ENCODE assay signal across 1 cellular context in genomic region chr2:64751286-64752260, GRCh38.
TF ChIP-seq lines count a peak whose summit lies in the region.

No MANE protein-coding gene starts in this region.

TF ChIP-seq in HepG2, 621 proteins besides CTCF, POLR2A, EP300 and RAD21 (continued from another document and continues in another):
- TF ChIP-seq, protein P1, sequence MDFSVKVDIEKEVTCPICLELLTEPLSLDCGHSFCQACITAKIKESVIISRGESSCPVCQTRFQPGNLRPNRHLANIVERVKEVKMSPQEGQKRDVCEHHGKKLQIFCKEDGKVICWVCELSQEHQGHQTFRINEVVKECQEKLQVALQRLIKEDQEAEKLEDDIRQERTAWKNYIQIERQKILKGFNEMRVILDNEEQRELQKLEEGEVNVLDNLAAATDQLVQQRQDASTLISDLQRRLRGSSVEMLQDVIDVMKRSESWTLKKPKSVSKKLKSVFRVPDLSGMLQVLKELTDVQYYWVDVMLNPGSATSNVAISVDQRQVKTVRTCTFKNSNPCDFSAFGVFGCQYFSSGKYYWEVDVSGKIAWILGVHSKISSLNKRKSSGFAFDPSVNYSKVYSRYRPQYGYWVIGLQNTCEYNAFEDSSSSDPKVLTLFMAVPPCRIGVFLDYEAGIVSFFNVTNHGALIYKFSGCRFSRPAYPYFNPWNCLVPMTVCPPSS (IDR thresholded peaks at IDR 0.05), result no peak
- no peak; the same call in 1 of the 2 replicates for TF ChIP-seq ARNT2 (CRISPR knock-in tag; IDR thresholded peaks at IDR 0.05; ENCODE audit: low read depth)
- peak; percentile 40; the same call in 1 of the 2 replicates for TF ChIP-seq POLR2AphosphoS5 (IDR thresholded peaks at IDR 0.05; ENCODE audit: low read depth, low read length)
- no peak; the same call in 1 of the 2 replicates for TF ChIP-seq SIX4 (CRISPR knock-in tag; IDR thresholded peaks at IDR 0.05)
- TF ChIP-seq ZNF576 (CRISPR knock-in tag; IDR thresholded peaks at IDR 0.05), result peak; percentile 78; the same call in 1 of the 2 replicates
- no peak for TF ChIP-seq ZNF468 (CRISPR knock-in tag; IDR thresholded peaks at IDR 0.05)
- TF ChIP-seq ZNF296 (CRISPR knock-in tag; conservative IDR thresholded peaks at IDR 0.05), result no peak; the same call in 1 of the 2 replicates
- TF ChIP-seq, protein P2, sequence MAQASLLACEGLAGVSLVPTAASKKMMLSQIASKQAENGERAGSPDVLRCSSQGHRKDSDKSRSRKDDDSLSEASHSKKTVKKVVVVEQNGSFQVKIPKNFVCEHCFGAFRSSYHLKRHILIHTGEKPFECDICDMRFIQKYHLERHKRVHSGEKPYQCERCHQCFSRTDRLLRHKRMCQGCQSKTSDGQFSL (CRISPR knock-in tag; IDR thresholded peaks at IDR 0.05), result no peak
- TF ChIP-seq, protein P3, sequence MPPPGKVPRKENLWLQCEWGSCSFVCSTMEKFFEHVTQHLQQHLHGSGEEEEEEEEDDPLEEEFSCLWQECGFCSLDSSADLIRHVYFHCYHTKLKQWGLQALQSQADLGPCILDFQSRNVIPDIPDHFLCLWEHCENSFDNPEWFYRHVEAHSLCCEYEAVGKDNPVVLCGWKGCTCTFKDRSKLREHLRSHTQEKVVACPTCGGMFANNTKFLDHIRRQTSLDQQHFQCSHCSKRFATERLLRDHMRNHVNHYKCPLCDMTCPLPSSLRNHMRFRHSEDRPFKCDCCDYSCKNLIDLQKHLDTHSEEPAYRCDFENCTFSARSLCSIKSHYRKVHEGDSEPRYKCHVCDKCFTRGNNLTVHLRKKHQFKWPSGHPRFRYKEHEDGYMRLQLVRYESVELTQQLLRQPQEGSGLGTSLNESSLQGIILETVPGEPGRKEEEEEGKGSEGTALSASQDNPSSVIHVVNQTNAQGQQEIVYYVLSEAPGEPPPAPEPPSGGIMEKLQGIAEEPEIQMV (CRISPR knock-in tag; IDR thresholded peaks at IDR 0.05; ENCODE audit: low read depth), result no peak
- TF ChIP-seq, protein P4, sequence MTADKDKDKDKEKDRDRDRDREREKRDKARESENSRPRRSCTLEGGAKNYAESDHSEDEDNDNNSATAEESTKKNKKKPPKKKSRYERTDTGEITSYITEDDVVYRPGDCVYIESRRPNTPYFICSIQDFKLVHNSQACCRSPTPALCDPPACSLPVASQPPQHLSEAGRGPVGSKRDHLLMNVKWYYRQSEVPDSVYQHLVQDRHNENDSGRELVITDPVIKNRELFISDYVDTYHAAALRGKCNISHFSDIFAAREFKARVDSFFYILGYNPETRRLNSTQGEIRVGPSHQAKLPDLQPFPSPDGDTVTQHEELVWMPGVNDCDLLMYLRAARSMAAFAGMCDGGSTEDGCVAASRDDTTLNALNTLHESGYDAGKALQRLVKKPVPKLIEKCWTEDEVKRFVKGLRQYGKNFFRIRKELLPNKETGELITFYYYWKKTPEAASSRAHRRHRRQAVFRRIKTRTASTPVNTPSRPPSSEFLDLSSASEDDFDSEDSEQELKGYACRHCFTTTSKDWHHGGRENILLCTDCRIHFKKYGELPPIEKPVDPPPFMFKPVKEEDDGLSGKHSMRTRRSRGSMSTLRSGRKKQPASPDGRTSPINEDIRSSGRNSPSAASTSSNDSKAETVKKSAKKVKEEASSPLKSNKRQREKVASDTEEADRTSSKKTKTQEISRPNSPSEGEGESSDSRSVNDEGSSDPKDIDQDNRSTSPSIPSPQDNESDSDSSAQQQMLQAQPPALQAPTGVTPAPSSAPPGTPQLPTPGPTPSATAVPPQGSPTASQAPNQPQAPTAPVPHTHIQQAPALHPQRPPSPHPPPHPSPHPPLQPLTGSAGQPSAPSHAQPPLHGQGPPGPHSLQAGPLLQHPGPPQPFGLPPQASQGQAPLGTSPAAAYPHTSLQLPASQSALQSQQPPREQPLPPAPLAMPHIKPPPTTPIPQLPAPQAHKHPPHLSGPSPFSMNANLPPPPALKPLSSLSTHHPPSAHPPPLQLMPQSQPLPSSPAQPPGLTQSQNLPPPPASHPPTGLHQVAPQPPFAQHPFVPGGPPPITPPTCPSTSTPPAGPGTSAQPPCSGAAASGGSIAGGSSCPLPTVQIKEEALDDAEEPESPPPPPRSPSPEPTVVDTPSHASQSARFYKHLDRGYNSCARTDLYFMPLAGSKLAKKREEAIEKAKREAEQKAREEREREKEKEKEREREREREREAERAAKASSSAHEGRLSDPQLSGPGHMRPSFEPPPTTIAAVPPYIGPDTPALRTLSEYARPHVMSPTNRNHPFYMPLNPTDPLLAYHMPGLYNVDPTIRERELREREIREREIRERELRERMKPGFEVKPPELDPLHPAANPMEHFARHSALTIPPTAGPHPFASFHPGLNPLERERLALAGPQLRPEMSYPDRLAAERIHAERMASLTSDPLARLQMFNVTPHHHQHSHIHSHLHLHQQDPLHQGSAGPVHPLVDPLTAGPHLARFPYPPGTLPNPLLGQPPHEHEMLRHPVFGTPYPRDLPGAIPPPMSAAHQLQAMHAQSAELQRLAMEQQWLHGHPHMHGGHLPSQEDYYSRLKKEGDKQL (CRISPR knock-in tag; IDR thresholded peaks at IDR 0.05; ENCODE audit: low read depth), result 0 out of 2 replicates have a peak, but pooled peaks have one; percentile 48
- peak; percentile 64; the same call in 1 of the 2 replicates for TF ChIP-seq KDM3A (CRISPR knock-in tag; IDR thresholded peaks at IDR 0.05; ENCODE audit: low read depth)
- 0 out of 2 replicates have a peak, but pooled peaks have one; percentile 36 for TF ChIP-seq ZNF564 (CRISPR knock-in tag; IDR thresholded peaks at IDR 0.05)
- peak; percentile 95 for TF ChIP-seq NFYB (CRISPR knock-in tag; IDR thresholded peaks at IDR 0.05)
- no peak for TF ChIP-seq ZNF547 (CRISPR knock-in tag; IDR thresholded peaks at IDR 0.05)
- TF ChIP-seq SETDB1 (CRISPR knock-in tag; IDR thresholded peaks at IDR 0.05; ENCODE audit: borderline replicate concordance), result no peak
- peak; percentile 74 for TF ChIP-seq RBFOX2 (IDR thresholded peaks at IDR 0.05; ENCODE audit: low read depth, low read length)
- TF ChIP-seq KLF13 (CRISPR knock-in tag; IDR thresholded peaks at IDR 0.05), result 0 out of 2 replicates have a peak, but pooled peaks have one; percentile 61
- TF ChIP-seq MED13 (CRISPR knock-in tag; IDR thresholded peaks at IDR 0.05), result 0 out of 2 replicates have a peak, but pooled peaks have one; percentile 75
- TF ChIP-seq, protein P5, sequence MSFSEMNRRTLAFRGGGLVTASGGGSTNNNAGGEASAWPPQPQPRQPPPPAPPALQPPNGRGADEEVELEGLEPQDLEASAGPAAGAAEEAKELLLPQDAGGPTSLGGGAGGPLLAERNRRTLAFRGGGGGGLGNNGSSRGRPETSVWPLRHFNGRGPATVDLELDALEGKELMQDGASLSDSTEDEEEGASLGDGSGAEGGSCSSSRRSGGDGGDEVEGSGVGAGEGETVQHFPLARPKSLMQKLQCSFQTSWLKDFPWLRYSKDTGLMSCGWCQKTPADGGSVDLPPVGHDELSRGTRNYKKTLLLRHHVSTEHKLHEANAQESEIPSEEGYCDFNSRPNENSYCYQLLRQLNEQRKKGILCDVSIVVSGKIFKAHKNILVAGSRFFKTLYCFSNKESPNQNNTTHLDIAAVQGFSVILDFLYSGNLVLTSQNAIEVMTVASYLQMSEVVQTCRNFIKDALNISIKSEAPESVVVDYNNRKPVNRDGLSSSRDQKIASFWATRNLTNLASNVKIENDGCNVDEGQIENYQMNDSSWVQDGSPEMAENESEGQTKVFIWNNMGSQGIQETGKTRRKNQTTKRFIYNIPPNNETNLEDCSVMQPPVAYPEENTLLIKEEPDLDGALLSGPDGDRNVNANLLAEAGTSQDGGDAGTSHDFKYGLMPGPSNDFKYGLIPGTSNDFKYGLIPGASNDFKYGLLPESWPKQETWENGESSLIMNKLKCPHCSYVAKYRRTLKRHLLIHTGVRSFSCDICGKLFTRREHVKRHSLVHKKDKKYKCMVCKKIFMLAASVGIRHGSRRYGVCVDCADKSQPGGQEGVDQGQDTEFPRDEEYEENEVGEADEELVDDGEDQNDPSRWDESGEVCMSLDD (CRISPR knock-in tag; IDR thresholded peaks at IDR 0.05; ENCODE audit: borderline replicate concordance), result no peak
- peak; percentile 49 for TF ChIP-seq PAXIP1 (CRISPR knock-in tag; conservative IDR thresholded peaks at IDR 0.05)
- TF ChIP-seq NONO (IDR thresholded peaks at IDR 0.05), result no peak
- TF ChIP-seq NONO (CRISPR knock-in tag; conservative IDR thresholded peaks at IDR 0.05), result 0 out of 2 replicates have a peak, but pooled peaks have one; percentile 7
- TF ChIP-seq ZNF704 (CRISPR knock-in tag; IDR thresholded peaks at IDR 0.05; ENCODE audit: borderline replicate concordance), result peak; percentile 77; the same call in 1 of the 2 replicates
- TF ChIP-seq YEATS4 (CRISPR knock-in tag; IDR thresholded peaks at IDR 0.05; ENCODE audit: borderline replicate concordance), result peak; percentile 64; the same call in 1 of the 2 replicates
- TF ChIP-seq ZNF607 (CRISPR knock-in tag; IDR thresholded peaks at IDR 0.05; ENCODE audit: borderline replicate concordance), result peak; percentile 65; the same call in 1 of the 2 replicates
- TF ChIP-seq NR2F1 (CRISPR knock-in tag; IDR thresholded peaks at IDR 0.05), result peak in 1 of 2 experiments; percentile 7; a peak in 2 of 4 replicates
- no peak for TF ChIP-seq HOMEZ (CRISPR knock-in tag; IDR thresholded peaks at IDR 0.05; ENCODE audit: low read depth)
- peak; percentile 64; the same call in 1 of the 2 replicates for TF ChIP-seq MYC (CRISPR knock-in tag; IDR thresholded peaks at IDR 0.05; ENCODE audit: borderline replicate concordance)
- TF ChIP-seq ZBTB44 (CRISPR knock-in tag; IDR thresholded peaks at IDR 0.05), result no peak
- peak; percentile 17 for TF ChIP-seq CCDC6 (CRISPR knock-in tag; IDR thresholded peaks at IDR 0.05)
- no peak for TF ChIP-seq ZNF24 (IDR thresholded peaks at IDR 0.05)
- no peak for TF ChIP-seq GMEB2 (CRISPR knock-in tag; IDR thresholded peaks at IDR 0.05; ENCODE audit: low read depth)
- peak; percentile 83 for TF ChIP-seq ZNF263 (CRISPR knock-in tag; IDR thresholded peaks at IDR 0.05)
